ENCODE assay signal across 1 cellular context in genomic region chr17:1716076-1716911, GRCh38.
TF ChIP-seq lines count a peak whose summit lies in the region.

No MANE protein-coding gene starts in this region.

TF ChIP-seq in HepG2, 621 proteins besides CTCF, POLR2A, EP300 and RAD21 (continued from another document):
- TF ChIP-seq ZBTB34 (CRISPR knock-in tag; IDR thresholded peaks at IDR 0.05) = no peak
- no peak for TF ChIP-seq TCF12 (IDR thresholded peaks at IDR 0.05)
- 0 out of 2 replicates have a peak, but pooled peaks have one; percentile 2 for TF ChIP-seq TCF12 (CRISPR knock-in tag; IDR thresholded peaks at IDR 0.05)
- no peak for TF ChIP-seq ZNF275 (CRISPR knock-in tag; IDR thresholded peaks at IDR 0.05; ENCODE audit: borderline replicate concordance)
- peak; percentile 57 for TF ChIP-seq PATZ1 (CRISPR knock-in tag; IDR thresholded peaks at IDR 0.05)
- TF ChIP-seq, protein P1, sequence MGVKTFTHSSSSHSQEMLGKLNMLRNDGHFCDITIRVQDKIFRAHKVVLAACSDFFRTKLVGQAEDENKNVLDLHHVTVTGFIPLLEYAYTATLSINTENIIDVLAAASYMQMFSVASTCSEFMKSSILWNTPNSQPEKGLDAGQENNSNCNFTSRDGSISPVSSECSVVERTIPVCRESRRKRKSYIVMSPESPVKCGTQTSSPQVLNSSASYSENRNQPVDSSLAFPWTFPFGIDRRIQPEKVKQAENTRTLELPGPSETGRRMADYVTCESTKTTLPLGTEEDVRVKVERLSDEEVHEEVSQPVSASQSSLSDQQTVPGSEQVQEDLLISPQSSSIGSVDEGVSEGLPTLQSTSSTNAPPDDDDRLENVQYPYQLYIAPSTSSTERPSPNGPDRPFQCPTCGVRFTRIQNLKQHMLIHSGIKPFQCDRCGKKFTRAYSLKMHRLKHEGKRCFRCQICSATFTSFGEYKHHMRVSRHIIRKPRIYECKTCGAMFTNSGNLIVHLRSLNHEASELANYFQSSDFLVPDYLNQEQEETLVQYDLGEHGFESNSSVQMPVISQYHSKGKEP (CRISPR knock-in tag; IDR thresholded peaks at IDR 0.05) = 0 out of 2 replicates have a peak, but pooled peaks have one; percentile 49
- 0 out of 2 replicates have a peak, but pooled peaks have one; percentile 38 for TF ChIP-seq MED1 (CRISPR knock-in tag; IDR thresholded peaks at IDR 0.05)
- peak; percentile 80 for TF ChIP-seq KMT2B (CRISPR knock-in tag; IDR thresholded peaks at IDR 0.05)
- TF ChIP-seq ATF1 (CRISPR knock-in tag; IDR thresholded peaks at IDR 0.05) = peak; percentile 96
- peak; percentile 84 for TF ChIP-seq MXD4 (CRISPR knock-in tag; IDR thresholded peaks at IDR 0.05)
- peak; percentile 2 for TF ChIP-seq ZFP36 (IDR thresholded peaks at IDR 0.05; ENCODE audit: borderline replicate concordance, low read depth, low read length, partially characterized antibody)
- TF ChIP-seq ZBTB20 (CRISPR knock-in tag; IDR thresholded peaks at IDR 0.05; ENCODE audit: borderline replicate concordance, low read depth) = 0 out of 2 replicates have a peak, but pooled peaks have one; percentile 61
- TF ChIP-seq NFKB2 (CRISPR knock-in tag; IDR thresholded peaks at IDR 0.05; ENCODE audit: borderline replicate concordance) = peak; percentile 49; the same call in 1 of the 2 replicates
- TF ChIP-seq ZSCAN21 (CRISPR knock-in tag; IDR thresholded peaks at IDR 0.05; ENCODE audit: borderline replicate concordance) = peak; percentile 35; the same call in 1 of the 2 replicates
- no peak; the same call in 1 of the 2 replicates for TF ChIP-seq RFXAP (CRISPR knock-in tag; IDR thresholded peaks at IDR 0.05; ENCODE audit: borderline replicate concordance)
- TF ChIP-seq RXRB (CRISPR knock-in tag; IDR thresholded peaks at IDR 0.05; ENCODE audit: borderline replicate concordance) = no peak
- TF ChIP-seq FOXO1 (CRISPR knock-in tag; IDR thresholded peaks at IDR 0.05) = peak; percentile 9
- TF ChIP-seq ZNF30 (CRISPR knock-in tag; IDR thresholded peaks at IDR 0.05) = no peak
- TF ChIP-seq HNRNPK (IDR thresholded peaks at IDR 0.05; ENCODE audit: low read depth, low read length, poor library complexity, severe bottlenecking) = peak; percentile 99
- no peak for TF ChIP-seq BCLAF1 (IDR thresholded peaks at IDR 0.05)
- TF ChIP-seq EEA1 (CRISPR knock-in tag; IDR thresholded peaks at IDR 0.05; ENCODE audit: borderline replicate concordance) = no peak
- no peak for TF ChIP-seq POGZ (CRISPR knock-in tag; IDR thresholded peaks at IDR 0.05)
- peak; percentile 10; the same call in 1 of the 2 replicates for TF ChIP-seq ZNF124 (CRISPR knock-in tag; IDR thresholded peaks at IDR 0.05)
- peak; percentile 79 for TF ChIP-seq MAFF (IDR thresholded peaks at IDR 0.05; ENCODE audit: low read depth, low read length)
- no peak for TF ChIP-seq ZNF678 (CRISPR knock-in tag; IDR thresholded peaks at IDR 0.05)
- no peak for TF ChIP-seq ZNF552 (CRISPR knock-in tag; IDR thresholded peaks at IDR 0.05; ENCODE audit: borderline replicate concordance)
- TF ChIP-seq TRIM24 (CRISPR knock-in tag; IDR thresholded peaks at IDR 0.05) = no peak
- peak; percentile 13; the same call in 1 of the 2 replicates for TF ChIP-seq ETV5 (CRISPR knock-in tag; IDR thresholded peaks at IDR 0.05; ENCODE audit: borderline replicate concordance)
- TF ChIP-seq FOXK2 (IDR thresholded peaks at IDR 0.05) = no peak
- TF ChIP-seq MAX (IDR thresholded peaks at IDR 0.05) = peak; percentile 48
